ENCODE assay signal across 19 cellular contexts in genomic region chr7:101567231-101567630, GRCh38.
DNase-seq lines count a peak whose midpoint lies in the region; ATAC-seq and TF ChIP-seq lines count a peak whose summit lies in the region.
"Had no signal": no experiment of that assay in that cellular context is flagged by ENCODE, and none has a peak within 500 bp of the region (broad histone marks: within the 10 kb centered on the region; RNA-seq: fewer than 3 reads in every experiment).

No MANE protein-coding gene starts in this region.

- H3K36me3 ChIP-seq in endodermal cell (ENCODE audit: control insufficient read depth, insufficient read depth, low read length): no peaks in the 10 kb centered on the region

- WGBS in H9 (ENCODE audit: extremely low coverage, insufficient read length, low lambda C conversion rate): no CpG with 5 or more reads among the region's 7 CpGs
- 94 to 98% methylated on average over 6 to 7 of the region's 7 CpGs for WGBS in endodermal cell (ENCODE audit: insufficient coverage in 1 of 2, insufficient read length in 1 of 2), 2 experiments

- H4K91ac ChIP-seq in H9 (ENCODE audit: insufficient read length, low read depth, low read length): no peak overlapping the region

- H3K23ac ChIP-seq in H9 (ENCODE audit: insufficient read length, low read depth, low read length): no peak overlapping the region

- H3K36me3 Mint-ChIP-seq in H9 (ENCODE audit: insufficient read depth in 1 of 3, low read depth in 3 of 3): peaks cover 1 to 10% (median 2%) of the 10 kb centered on the region in 3 experiments; a peak in 4 of 7 replicates
- H3K36me3 Mint-ChIP-seq in endodermal cell (ENCODE audit: low read depth): no peaks in the 10 kb centered on the region
- H3K36me3 Mint-ChIP-seq in HFFc6 (ENCODE audit: low read depth): no peaks in the 10 kb centered on the region
- H3K36me3 Mint-ChIP-seq: T-cell had no signal

- H3K27me3 Mint-ChIP-seq in H9 (ENCODE audit: low read depth) (peaks cover 2% of the 10 kb centered on the region), endodermal cell (ENCODE audit: insufficient read depth) (no peaks in the 10 kb centered on the region), HFFc6 (ENCODE audit: insufficient read depth) (peaks cover 26% of the 10 kb centered on the region)

- H3K18ac ChIP-seq in H9 (ENCODE audit: insufficient read length, low read depth, low read length): no peak overlapping the region

- no peak overlapping the region for H3K27ac ChIP-seq in H9 (ENCODE audit: insufficient read length, low read depth, low read length)
- H3K27ac ChIP-seq in endodermal cell (ENCODE audit: low read depth, low read length): no peak overlapping the region
- H3K27ac ChIP-seq: HL-60, VCaP had no signal

- no peak overlapping the region for H2BK20ac ChIP-seq in H9 (ENCODE audit: low read depth, low read length, poor library complexity, severe bottlenecking)

- DNase-seq in Ammon's horn (ENCODE audit: low spot score) (peak; percentile 23), H9 (peak; percentile 31), NCI-H2196 treated with DMSO at 0.1 percent for 48 hours (lab: John Stamatoyannopoulos, UW; ENCODE audit: unreplicated experiment) (peak; percentile 14), endodermal cell (peak; percentile 41), MV-4-11 (lab: John Stamatoyannopoulos, UW) (no peak), HFFc6 (no peak)
- DNase-seq: activated CD4-positive, alpha-beta memory T cell treated with anti-CD3 and anti-CD28 coated beads, Interleukin-2, amount 10 ng/mL, durations not matched to agents 7 days and 5 days; AML-193; effector CD4-positive, alpha-beta T cell; glutamatergic neuron; KG1; naive B cell; NCI-H1694; stimulated activated CD4-positive, alpha-beta T cell treated with anti-CD3 and anti-CD28 coated beads, Interleukin-4, amount 100 ng/mL, for 1 hour; T-cell had no signal

- no peak overlapping the region for H2AK5ac ChIP-seq in H9 (ENCODE audit: insufficient read length, low read length)

- ATAC-seq in GM19351 (IDR thresholded peaks at IDR 0.05; ENCODE audit: unreplicated experiment): no peak
- ATAC-seq: T-cell had no signal

- H3K79me2 ChIP-seq in H9 (ENCODE audit: insufficient read depth, low read length): no peaks in the 10 kb centered on the region

- H3K4me1 ChIP-seq in H9 (ENCODE audit: insufficient read depth, low read length) (peaks cover 2% of the 10 kb centered on the region; the same call in 1 of the 2 replicates), endodermal cell (ENCODE audit: control insufficient read depth, insufficient read depth, low read length) (no peaks in the 10 kb centered on the region)

- H2AFZ ChIP-seq in H9 (ENCODE audit: low read length): no peak overlapping the region

- no peak overlapping the region for H3K4me3 ChIP-seq in endodermal cell (ENCODE audit: low read length)
- H3K4me3 ChIP-seq: lung had no signal

- H3K9ac ChIP-seq in H9 (ENCODE audit: extremely low read depth, insufficient read length, low read length) (no peak overlapping the region), endodermal cell (ENCODE audit: extremely low read depth, low read length, poor library complexity, severe bottlenecking) (no peak overlapping the region)

- no peak overlapping the region for H2BK5ac ChIP-seq in H9 (ENCODE audit: insufficient read length, low read length)

- H3K56ac ChIP-seq in H9 (ENCODE audit: insufficient read length, low read depth, low read length): no peak overlapping the region

- H4K5ac ChIP-seq in H9 (ENCODE audit: insufficient read length, low read depth, low read length): no peak overlapping the region

- H3K4ac ChIP-seq in H9 (ENCODE audit: low read depth, low read length): no peak overlapping the region

- H3K14ac ChIP-seq in H9 (ENCODE audit: insufficient read depth, low read length): no peak overlapping the region

- H3K4me1 Mint-ChIP-seq in H9 (peaks cover 21 to 34% of the 10 kb centered on the region in 2 experiments), endodermal cell (no peaks in the 10 kb centered on the region), HFFc6 (ENCODE audit: low read depth) (no peaks in the 10 kb centered on the region; the same call in 1 of the 2 replicates)

- no peak overlapping the region for H2BK15ac ChIP-seq in H9 (ENCODE audit: low read depth, low read length)

- H3K4me3 Mint-ChIP-seq in H9 (no peak overlapping the region), endodermal cell (no peak overlapping the region), HFFc6 (no peak overlapping the region)
- H3K4me3 Mint-ChIP-seq: activated CD4-positive, alpha-beta memory T cell treated with anti-CD3 and anti-CD28 coated beads, Interleukin-2, amount 10 ng/mL, durations not matched to agents 7 days and 5 days; naive B cell; T-cell had no signal

- no peaks in the 10 kb centered on the region for H4K20me1 ChIP-seq in H9 (ENCODE audit: control insufficient read depth, insufficient read depth, insufficient read length)

- H3K4me2 ChIP-seq in H9 (ENCODE audit: insufficient read depth, insufficient read length, low read length): no peak overlapping the region

- H3K23me2 ChIP-seq in H9 (ENCODE audit: insufficient read length, low read depth, low read length, poor library complexity, severe bottlenecking): no peaks in the 10 kb centered on the region

- no peak overlapping the region for H2BK12ac ChIP-seq in H9 (ENCODE audit: insufficient read length, low read depth, low read length)

- H3K27ac Mint-ChIP-seq in H9: no peak overlapping the region
- H3K27ac Mint-ChIP-seq in endodermal cell: no peak overlapping the region
- no peak overlapping the region for H3K27ac Mint-ChIP-seq in HFFc6
- H3K27ac Mint-ChIP-seq: activated CD4-positive, alpha-beta memory T cell treated with anti-CD3 and anti-CD28 coated beads, Interleukin-2, amount 10 ng/mL, durations not matched to agents 7 days and 5 days; naive B cell; T-cell had no signal

- no peak overlapping the region for H3T11ph ChIP-seq in H9 (ENCODE audit: low read length)

- no peaks in the 10 kb centered on the region for H3K79me1 ChIP-seq in H9 (ENCODE audit: insufficient read depth, low read depth, low read length, poor library complexity, severe bottlenecking)

- no peak overlapping the region for H4K8ac ChIP-seq in H9 (replicated peaks; ENCODE audit: insufficient read length, low read depth, low read length)

- peaks cover 15 to 16% of the 10 kb centered on the region in 2 experiments for H3K9me3 Mint-ChIP-seq in H9
- H3K9me3 Mint-ChIP-seq in endodermal cell: peaks cover 24% of the 10 kb centered on the region
- peaks cover 12% of the 10 kb centered on the region; the same call in 1 of the 2 replicates for H3K9me3 Mint-ChIP-seq in HFFc6

- no peak overlapping the region for H2BK120ac ChIP-seq in H9 (ENCODE audit: low read depth, low read length, poor library complexity, severe bottlenecking)

- H3K9me3 ChIP-seq in H9 (ENCODE audit: control insufficient read depth, low read depth, low read length): no peaks in the 10 kb centered on the region
- H3K9me3 ChIP-seq in endodermal cell (ENCODE audit: control insufficient read depth, low read length): no peaks in the 10 kb centered on the region

- H3K27me3 ChIP-seq in H9 (ENCODE audit: insufficient read depth, low read length): no peaks in the 10 kb centered on the region
- no peaks in the 10 kb centered on the region for H3K27me3 ChIP-seq in endodermal cell (ENCODE audit: control insufficient read depth, insufficient read depth, low read length, poor library complexity, severe bottlenecking)

- TF ChIP-seq CTCF in H9 (conservative IDR thresholded peaks at IDR 0.05): no peak
- TF ChIP-seq CTCF in endodermal cell (conservative IDR thresholded peaks at IDR 0.05): no peak
- TF ChIP-seq CTCF in HFFc6 (IDR thresholded peaks at IDR 0.05): no peak

Comparison
In these comparisons a context has a peak if more than half of its experiments do, and no peak if none do; other contexts are left out.
1. DNase-seq: peak in Ammon's horn (single experiment), H9 (single experiment), NCI-H2196 treated with DMSO at 0.1 percent for 48 hours (single experiment) and endodermal cell (single experiment); none in MV-4-11 (single experiment) and HFFc6 (single experiment).